Comparison of ENCODE assay signal across 10 cellular contexts in the genomic region with DNA sequence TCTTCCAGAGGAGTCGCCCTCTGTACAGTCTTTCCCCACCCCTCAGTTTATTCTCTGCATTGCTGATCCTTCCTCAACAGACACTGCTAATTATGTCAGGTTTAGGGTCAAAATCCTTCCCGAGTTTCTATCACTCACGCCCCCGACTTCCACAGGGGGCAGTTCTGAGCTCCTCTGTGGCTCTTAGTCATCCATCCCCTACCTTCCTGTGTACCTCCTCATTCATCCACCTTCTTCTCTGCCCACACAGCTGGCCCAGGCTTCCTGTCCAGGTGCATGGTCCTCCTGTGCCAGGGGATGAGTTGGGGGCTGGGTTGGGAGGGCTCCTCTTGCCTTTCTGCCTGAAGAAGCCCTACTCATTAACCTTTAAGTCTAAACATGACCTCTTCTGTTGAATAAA.
DNase-seq lines count a peak whose midpoint lies in the region; ATAC-seq and TF ChIP-seq lines count a peak whose summit lies in the region.
"Had no signal": no experiment of that assay in that cellular context is flagged by ENCODE, and none has a peak within 500 bp of the region (broad histone marks: within the 10 kb centered on the region; RNA-seq: fewer than 3 reads in every experiment).

No MANE protein-coding gene starts in this region.

- H3K4me1 ChIP-seq in CD8-positive, alpha-beta memory T cell (ENCODE audit: insufficient read depth, low read length), result peaks cover 90% of the 10 kb centered on the region
- H3K4me1 ChIP-seq in HEK293 (ENCODE audit: control insufficient read depth, insufficient read depth, low read length), result no peaks in the 10 kb centered on the region

- peaks cover 0 to 2% (median 0%) of the 10 kb centered on the region in 5 donors for H3K9me3 Mint-ChIP-seq in CD8-positive, alpha-beta memory T cell

- H3K27me3 ChIP-seq in CD8-positive, alpha-beta memory T cell (ENCODE audit: insufficient read depth, low read length, poor library complexity, severe bottlenecking), result no peaks in the 10 kb centered on the region
- no peaks in the 10 kb centered on the region for H3K27me3 ChIP-seq in kidney epithelial cell (ENCODE audit: control insufficient read depth, insufficient read depth, low read length)
- H3K27me3 ChIP-seq: heart left ventricle had no signal

- H3K9me3 ChIP-seq in CD8-positive, alpha-beta memory T cell (ENCODE audit: low read length), result no peaks in the 10 kb centered on the region
- H3K9me3 ChIP-seq in HEK293 (ENCODE audit: control insufficient read depth, insufficient read depth, low read depth, low read length), result no peaks in the 10 kb centered on the region
- H3K9me3 ChIP-seq: heart left ventricle had no signal

- no peak for DNase-seq in CD8-positive, alpha-beta memory T cell
- DNase-seq in kidney epithelial cell (ENCODE audit: low read depth), result no peak
- no peak for DNase-seq in NCI-H2196 (lab: John Stamatoyannopoulos, UW; ENCODE audit: unreplicated experiment)
- no peak for DNase-seq in COLO829 (ENCODE audit: low spot score)
- DNase-seq in NK-92 treated with Interleukin-12 subunit alpha and Interleukin-12 subunit beta, amount 100 ng/mL, for 24 hours (lab: John Stamatoyannopoulos, UW), result no peak
- DNase-seq: heart left ventricle had no signal

- H3K36me3 Mint-ChIP-seq in CD8-positive, alpha-beta memory T cell, result peaks cover 0 to 3% (median 0%) of the 10 kb centered on the region in 3 donors

- H3K4me3 Mint-ChIP-seq in CD8-positive, alpha-beta memory T cell, result peak overlapping the region in 6 of 7 donors; percentile 17 to 85 (median 62)

- ATAC-seq in GM18861 (IDR thresholded peaks at IDR 0.05; ENCODE audit: unreplicated experiment), result no peak
- ATAC-seq: heart left ventricle, K562 had no signal

- peaks cover 78 to 94% (median 90%) of the 10 kb centered on the region in 3 donors for H3K4me1 Mint-ChIP-seq in CD8-positive, alpha-beta memory T cell

- TF ChIP-seq CTCF in HEK293 (tag by site-specific recombination; IDR thresholded peaks at IDR 0.05) (no peak), VCaP (conservative IDR thresholded peaks at IDR 0.05) (no peak), kidney epithelial cell (IDR thresholded peaks at IDR 0.05; ENCODE audit: insufficient read depth, low read length, poor library complexity, severe bottlenecking) (peak; percentile 24)

- H3K36me3 ChIP-seq in CD8-positive, alpha-beta memory T cell (ENCODE audit: insufficient read depth, low read length), result no peaks in the 10 kb centered on the region
- no peaks in the 10 kb centered on the region for H3K36me3 ChIP-seq in HEK293 (ENCODE audit: control insufficient read depth in 2 of 2, insufficient read depth in 1 of 2, low read length in 2 of 2)
- no peaks in the 10 kb centered on the region for H3K36me3 ChIP-seq in kidney epithelial cell (ENCODE audit: control insufficient read depth, insufficient read depth, low read length)
- H3K36me3 ChIP-seq: heart left ventricle had no signal

- CTCF ChIA-PET in CD8-positive, alpha-beta memory T cell (lab: Charles Lee), result interaction anchor here (0.8 to 3.3 kb wide), 2 partner anchors 16 to 203 kb away, joined by 3 to 8 read pairs; partner anchors contain the start of gene ARL4C
- CTCF ChIA-PET in HEK293 (lab: Yijun Ruan, JAX), result interaction anchor here (0.6 to 0.7 kb wide), 3 partner anchors 11 to 1207 kb away, joined by 3 to 4 read pairs (median 3); no protein-coding TSS in a partner anchor

- peaks cover 0 to 3% of the 10 kb centered on the region in 2 donors for H3K27me3 Mint-ChIP-seq in CD8-positive, alpha-beta memory T cell

- POLR2A ChIA-PET in CD8-positive, alpha-beta memory T cell (lab: Charles Lee), result interaction anchor here (0.6 kb wide), 1 partner anchor 303 kb away, joined by 3 read pairs; no protein-coding TSS in a partner anchor
- POLR2A ChIA-PET in HEK293 (lab: Yijun Ruan, JAX), result no interaction called here

- peak overlapping the region; percentile 95 to 100 (median 100) for H3K27ac Mint-ChIP-seq in CD8-positive, alpha-beta memory T cell

- peak overlapping the region; percentile 93 for H3K27ac ChIP-seq in CD8-positive, alpha-beta memory T cell (ENCODE audit: low read depth, low read length)
- H3K27ac ChIP-seq in HEK293 (ENCODE audit: extremely low read depth, low read depth, low read length) (no peak overlapping the region), VCaP (peak overlapping the region; percentile 94)

- H3K4me3 ChIP-seq in CD8-positive, alpha-beta memory T cell (ENCODE audit: low read length), result no peak overlapping the region
- no peak overlapping the region for H3K4me3 ChIP-seq in HEK293 (ENCODE audit: low read depth, low read length)
- no peak overlapping the region for H3K4me3 ChIP-seq in kidney epithelial cell (ENCODE audit: low read depth, low read length)
- H3K4me3 ChIP-seq: heart left ventricle, K562 had no signal

TF ChIP-seq in HEK293, 187 proteins besides CTCF, POLR2A, EP300 and RAD21:
- TF ChIP-seq BCL11B (tag by site-specific recombination; IDR thresholded peaks at IDR 0.05; ENCODE audit: low read depth) (no peak), ZNF621 (tag by site-specific recombination; IDR thresholded peaks at IDR 0.05) (no peak), SP7 (tag by site-specific recombination; IDR thresholded peaks at IDR 0.05) (peak; percentile 58; the same call in 1 of the 2 replicates), ZBTB6 (tag by site-specific recombination; IDR thresholded peaks at IDR 0.05) (no peak), ZFHX2 (tag by site-specific recombination; conservative IDR thresholded peaks at IDR 0.05) (peak; percentile 56; the same call in 1 of the 2 replicates), ZFP3 (tag by site-specific recombination; IDR thresholded peaks at IDR 0.05; ENCODE audit: low read depth) (no peak), EGR2 (tag by site-specific recombination; IDR thresholded peaks at IDR 0.05; ENCODE audit: low read depth) (peak; percentile 25; the same call in 1 of the 2 replicates), ZNF248 (tag by site-specific recombination; IDR thresholded peaks at IDR 0.05) (no peak)
- TF ChIP-seq, protein P1, sequence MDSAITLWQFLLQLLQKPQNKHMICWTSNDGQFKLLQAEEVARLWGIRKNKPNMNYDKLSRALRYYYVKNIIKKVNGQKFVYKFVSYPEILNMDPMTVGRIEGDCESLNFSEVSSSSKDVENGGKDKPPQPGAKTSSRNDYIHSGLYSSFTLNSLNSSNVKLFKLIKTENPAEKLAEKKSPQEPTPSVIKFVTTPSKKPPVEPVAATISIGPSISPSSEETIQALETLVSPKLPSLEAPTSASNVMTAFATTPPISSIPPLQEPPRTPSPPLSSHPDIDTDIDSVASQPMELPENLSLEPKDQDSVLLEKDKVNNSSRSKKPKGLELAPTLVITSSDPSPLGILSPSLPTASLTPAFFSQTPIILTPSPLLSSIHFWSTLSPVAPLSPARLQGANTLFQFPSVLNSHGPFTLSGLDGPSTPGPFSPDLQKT (IDR thresholded peaks at IDR 0.05; ENCODE audit: borderline replicate concordance, low read depth, low read length), result no peak
TF ChIP-seq in HEK293: peak in this region for 3.
